ENCODE assay signal across 8 cellular contexts in genomic region chr12:110741371-110741770, GRCh38. TPM values are rescaled to one million over a fixed set of nuclear protein-coding genes. Genes with fewer than 3 reads are reported as not detected.
A peak's percentile ranks its signal among the peaks of the same experiment; 100 is the strongest.
DNase-seq lines count a peak whose midpoint lies in the region; ATAC-seq and TF ChIP-seq lines count a peak whose summit lies in the region.

No MANE protein-coding gene starts in this region.

- peaks cover 30% of the 10 kb centered on the region for H3K36me3 ChIP-seq in OCI-LY3 (replicated peaks; ENCODE audit: low read depth, low read length)
- H3K36me3 ChIP-seq in effector memory CD4-positive, alpha-beta T cell (ENCODE audit: control insufficient read depth, insufficient read depth, low read length), result no peaks in the 10 kb centered on the region

- no peaks in the 10 kb centered on the region for H3K27me3 Mint-ChIP-seq in natural killer cell treated with Interleukin-12 subunit alpha and Interleukin-12 subunit beta and Interleukin-15 and Interleukin-18, amount 100 ng/mL, for 72 hours

- H3K4me2 ChIP-seq in OCI-LY3 (ENCODE audit: low read length), result peak overlapping the region; percentile 95

- H3K9ac ChIP-seq in OCI-LY3 (ENCODE audit: low read length), result peak overlapping the region; percentile 97

- H3K4me3 Mint-ChIP-seq in natural killer cell treated with Interleukin-12 subunit alpha and Interleukin-12 subunit beta and Interleukin-15 and Interleukin-18, amount 100 ng/mL, for 72 hours, result peak overlapping the region; percentile 99

- DNase-seq in GM12864 (ENCODE audit: low read depth) (no peak), NCI-H526 treated with DMSO at 0.1 percent for 48 hours (lab: John Stamatoyannopoulos, UW) (no peak)
- peak in 1 of 3 donors; percentile 7 for DNase-seq in effector memory CD4-positive, alpha-beta T cell
- DNase-seq in natural killer cell treated with Interleukin-12 subunit alpha and Interleukin-12 subunit beta and Interleukin-15 and Interleukin-18, amount 100 ng/mL, for 72 hours (ENCODE audit: low spot score), result no peak
- DNase-seq in effector CD8-positive, alpha-beta T cell (lab: John Stamatoyannopoulos, UW), result no peak

- no peaks in the 10 kb centered on the region for H3K27me3 ChIP-seq in OCI-LY3 (ENCODE audit: low read depth, low read length)
- H3K27me3 ChIP-seq in effector memory CD4-positive, alpha-beta T cell (replicated peaks; ENCODE audit: control insufficient read depth, insufficient read depth, low read length, poor library complexity, severe bottlenecking), result no peaks in the 10 kb centered on the region

- TF ChIP-seq CTCF in GM12864 (IDR thresholded peaks at IDR 0.05; ENCODE audit: low read depth, low read length, missing control alignments), result no peak
- TF ChIP-seq CTCF in OCI-LY3 (IDR thresholded peaks at IDR 0.05; ENCODE audit: low read depth, low read length), result no peak

- H3K79me2 ChIP-seq in OCI-LY3 (ENCODE audit: low read length), result peaks cover 67% of the 10 kb centered on the region

- peaks cover 11% of the 10 kb centered on the region for H3K36me3 Mint-ChIP-seq in natural killer cell treated with Interleukin-12 subunit alpha and Interleukin-12 subunit beta and Interleukin-15 and Interleukin-18, amount 100 ng/mL, for 72 hours

- H3K4me1 ChIP-seq in OCI-LY3 (ENCODE audit: low read length), result peaks cover 37% of the 10 kb centered on the region
- peaks cover 20% of the 10 kb centered on the region for H3K4me1 ChIP-seq in effector memory CD4-positive, alpha-beta T cell (ENCODE audit: control insufficient read depth, insufficient read depth, low read length, poor library complexity, severe bottlenecking)

- ATAC-seq in natural killer cell treated with Interleukin-12 subunit alpha and Interleukin-12 subunit beta and Interleukin-15 and Interleukin-18, amount 100 ng/mL, for 72 hours, result no peak
- ATAC-seq in GM18909 (IDR thresholded peaks at IDR 0.05; ENCODE audit: poor library complexity, unreplicated experiment) (no peak), GM21737 (IDR thresholded peaks at IDR 0.05; ENCODE audit: unreplicated experiment) (no peak)

- H3K9me3 Mint-ChIP-seq in natural killer cell treated with Interleukin-12 subunit alpha and Interleukin-12 subunit beta and Interleukin-15 and Interleukin-18, amount 100 ng/mL, for 72 hours, result no peaks in the 10 kb centered on the region

- H3K9me3 ChIP-seq in OCI-LY3 (ENCODE audit: insufficient read depth, low read length), result no peaks in the 10 kb centered on the region
- H3K9me3 ChIP-seq in effector memory CD4-positive, alpha-beta T cell (ENCODE audit: control insufficient read depth, low read length), result no peaks in the 10 kb centered on the region

- peaks cover 49 to 50% of the 10 kb centered on the region in 2 donors for H3K4me1 Mint-ChIP-seq in natural killer cell treated with Interleukin-12 subunit alpha and Interleukin-12 subunit beta and Interleukin-15 and Interleukin-18, amount 100 ng/mL, for 72 hours (ENCODE audit: low read depth in 2 of 2)

- no peak overlapping the region for H2AFZ ChIP-seq in OCI-LY3 (ENCODE audit: low read depth, low read length)

- H3K4me3 ChIP-seq in GM12864 (ENCODE audit: low read depth, low read length), result peak overlapping the region; percentile 94
- peak overlapping the region; percentile 84 for H3K4me3 ChIP-seq in OCI-LY3 (ENCODE audit: low read length)
- peak overlapping the region; percentile 94 for H3K4me3 ChIP-seq in effector memory CD4-positive, alpha-beta T cell (ENCODE audit: insufficient read depth, low read depth, low read length, poor library complexity, severe bottlenecking)

- H4K20me1 ChIP-seq in OCI-LY3 (ENCODE audit: insufficient read depth, low read length), result peaks cover 57% of the 10 kb centered on the region

- H3K27ac Mint-ChIP-seq in natural killer cell treated with Interleukin-12 subunit alpha and Interleukin-12 subunit beta and Interleukin-15 and Interleukin-18, amount 100 ng/mL, for 72 hours, result peak overlapping the region; percentile 87 to 93

- H3K27ac ChIP-seq in OCI-LY3 (ENCODE audit: low read length), result peak overlapping the region; percentile 75
- peak overlapping the region; percentile 79 for H3K27ac ChIP-seq in effector memory CD4-positive, alpha-beta T cell (ENCODE audit: insufficient read depth, low read length, poor library complexity, severe bottlenecking)

RNA-seq across cellular contexts. Expression of gene PPP1CC, which starts 1.3 kb away (rescaled TPM):
- 100 to 1,000 TPM; 140 to 143 TPM for total RNA-seq in natural killer cell treated with Interleukin-12 subunit alpha and Interleukin-12 subunit beta and Interleukin-15 and Interleukin-18, amount 100 ng/mL, for 72 hours

RNA-seq across cellular contexts. Expression of gene HVCN1, which starts 52.5 kb away (rescaled TPM):
- 1 to 10 TPM in 1 of 2 donors, under 1 TPM in 1; 1.00 to 3.3 TPM for total RNA-seq in natural killer cell treated with Interleukin-12 subunit alpha and Interleukin-12 subunit beta and Interleukin-15 and Interleukin-18, amount 100 ng/mL, for 72 hours
